32 cellular contexts compared by ENCODE assay signal in genomic region chr3:124163689-124164088, GRCh38.
"Had no signal": no experiment of that assay in that cellular context is flagged by ENCODE, and none has a peak within 500 bp of the region (broad histone marks: within the 10 kb centered on the region; RNA-seq: fewer than 3 reads in every experiment).

No MANE protein-coding gene starts in this region.

- ATAC-seq: activated CD4-positive, CD25-positive, alpha-beta regulatory T cell treated with anti-CD3 and anti-CD28 coated beads, Interleukin-2, amount 50 U/mL, for 24 hours; activated CD8-positive, alpha-beta T cell treated with anti-CD3 and anti-CD28 coated beads for 36 hours; activated T-cell treated with anti-CD3 and anti-CD28 coated beads, Interleukin-2, amount 50 U/mL, for 4 hours; activated T-helper 17 cell treated with anti-CD3 and anti-CD28 coated beads, Interleukin-2, amount 50 U/mL, for 72 hours; foreskin keratinocyte; gastrocnemius medialis; heart right ventricle; T-helper 17 cell had no signal

- H3K4me3 ChIP-seq: coronary artery, dorsolateral prefrontal cortex, esophagus muscularis mucosa, gastrocnemius medialis, heart right ventricle had no signal

- H3K4me1 Mint-ChIP-seq: activated B cell treated with CpG ODN at 0.5 μM for 24 hours; activated T-helper 17 cell treated with anti-CD3 and anti-CD28 coated beads, Interleukin-2, amount 50 U/mL, for 72 hours; central memory CD8-positive, alpha-beta T cell; T-helper 17 cell had no signal

- H3K27ac Mint-ChIP-seq: activated B cell treated with CpG ODN at 0.5 μM for 24 hours; activated CD8-positive, alpha-beta T cell treated with anti-CD3 and anti-CD28 coated beads for 36 hours; activated naive CD8-positive, alpha-beta T cell; activated T-helper 17 cell treated with anti-CD3 and anti-CD28 coated beads, Interleukin-2, amount 50 U/mL, for 72 hours; dendritic cell treated with granulocyte-macrophage colony-stimulating factor and Interleukin-4, amounts not matched to agents 40 ng/mL and 50 ng/mL, for 4 days; endodermal cell; T-helper 17 cell; T-helper 2 cell treated with Interferon-gamma antibody and Interleukin-4, amounts not matched to agents 5 μg/mL and 100 μg/mL, for 36 hours had no signal

- H3K4me1 ChIP-seq: foreskin keratinocyte had no signal

- DNase-seq: activated B cell treated with CpG ODN at 0.5 μM for 24 hours; activated CD4-positive, alpha-beta T cell treated with anti-CD3 and anti-CD28 coated beads for 48 hours; activated CD4-positive, alpha-beta T cell treated with anti-CD3 and anti-CD28 coated beads, Interleukin-2, amount 50 U/mL, for 1 hour; activated CD4-positive, alpha-beta T cell treated with anti-CD3 and anti-CD28 coated beads, Interleukin-2, amount 50 U/mL, for 48 hours; activated CD8-positive, alpha-beta memory T cell treated with anti-CD3 and anti-CD28 coated beads for 24 hours; activated CD8-positive, alpha-beta T cell treated with anti-CD3 and anti-CD28 coated beads for 36 hours; activated effector memory CD4-positive, alpha-beta T cell treated with Interleukin-2 at 50 U/mL for 16 hours; activated gamma-delta T cell treated with Interleukin-2 at 50 U/mL for 16 hours; activated naive CD4-positive, alpha-beta T cell treated with anti-CD3 and anti-CD28 coated beads, Interleukin-2, amount 50 U/mL, for 16 hours; activated naive CD4-positive, alpha-beta T cell treated with Interleukin-2 at 50 U/mL for 16 hours; activated T-cell treated with anti-CD3 and anti-CD28 coated beads, Interleukin-2, amount 50 U/mL, for 4 hours; amniotic stem cell; anterior cingulate cortex; brain microvascular endothelial cell; dorsolateral prefrontal cortex; effector memory CD4-positive, alpha-beta T cell; endodermal cell; erythroblast; foreskin keratinocyte; gastrocnemius medialis; heart right ventricle; T-helper 17 cell; T1000; WERI-Rb-1 had no signal

- H3K36me3 Mint-ChIP-seq: activated naive CD8-positive, alpha-beta T cell had no signal

- H3K27ac ChIP-seq: brain microvascular endothelial cell, coronary artery, dorsolateral prefrontal cortex, esophagus muscularis mucosa, foreskin keratinocyte, gastrocnemius medialis, heart right ventricle, WERI-Rb-1 had no signal

- H3K36me3 ChIP-seq: brain microvascular endothelial cell, esophagus muscularis mucosa, gastrocnemius medialis, WERI-Rb-1 had no signal

- H3K9me3 Mint-ChIP-seq: activated B cell treated with CpG ODN at 0.5 μM for 24 hours; activated CD8-positive, alpha-beta T cell treated with anti-CD3 and anti-CD28 coated beads for 36 hours; activated T-cell treated with anti-CD3 and anti-CD28 coated beads, Interleukin-2, amount 50 U/mL, for 4 hours; activated T-helper 17 cell treated with anti-CD3 and anti-CD28 coated beads, Interleukin-2, amount 50 U/mL, for 72 hours; central memory CD8-positive, alpha-beta T cell; dendritic cell treated with granulocyte-macrophage colony-stimulating factor and Interleukin-4, amounts not matched to agents 40 ng/mL and 50 ng/mL, for 4 days; endodermal cell; T-helper 2 cell treated with Interferon-gamma antibody and Interleukin-4, amounts not matched to agents 5 μg/mL and 100 μg/mL, for 36 hours had no signal

- H3K4me3 Mint-ChIP-seq: activated B cell treated with CpG ODN at 0.5 μM for 24 hours; activated CD8-positive, alpha-beta T cell treated with anti-CD3 and anti-CD28 coated beads for 36 hours; activated naive CD8-positive, alpha-beta T cell; activated T-cell treated with anti-CD3 and anti-CD28 coated beads, Interleukin-2, amount 50 U/mL, for 4 hours; activated T-helper 17 cell treated with anti-CD3 and anti-CD28 coated beads, Interleukin-2, amount 50 U/mL, for 72 hours; central memory CD8-positive, alpha-beta T cell; dendritic cell treated with granulocyte-macrophage colony-stimulating factor and Interleukin-4, amounts not matched to agents 40 ng/mL and 50 ng/mL, for 4 days; endodermal cell; T-helper 17 cell; T-helper 2 cell treated with Interferon-gamma antibody and Interleukin-4, amounts not matched to agents 5 μg/mL and 100 μg/mL, for 36 hours had no signal

- H3K27me3 Mint-ChIP-seq: activated B cell treated with CpG ODN at 0.5 μM for 24 hours had no signal

- H3K9me3 ChIP-seq: esophagus muscularis mucosa, gastrocnemius medialis, heart right ventricle had no signal

- H3K27me3 ChIP-seq: brain microvascular endothelial cell, dorsolateral prefrontal cortex, esophagus muscularis mucosa, gastrocnemius medialis, heart right ventricle had no signal
